Comparison of ENCODE assay signal across 23 cellular contexts in the genomic region with DNA sequence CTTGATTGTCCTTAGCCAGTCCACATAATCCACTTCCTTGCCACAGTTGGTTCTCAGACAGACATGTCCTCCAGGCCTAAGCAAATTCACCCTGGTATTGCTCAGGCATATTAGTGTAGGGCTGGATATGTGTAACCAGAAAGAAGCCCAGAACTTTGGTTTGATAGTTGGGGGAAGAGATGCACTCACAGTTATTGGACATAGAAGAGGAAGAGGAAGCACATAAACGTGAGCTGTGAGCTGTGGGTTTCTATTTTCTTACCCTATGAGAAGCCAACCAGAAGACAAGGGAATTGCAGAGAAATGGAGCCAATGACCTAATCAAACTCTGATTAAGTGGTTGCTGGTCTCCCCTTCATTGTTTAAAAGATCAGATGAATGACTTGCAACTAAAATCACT. TPM values are rescaled to one million over a fixed set of nuclear protein-coding genes. Genes with fewer than 3 reads are reported as not detected.
DNase-seq lines count a peak whose midpoint lies in the region; ATAC-seq and TF ChIP-seq lines count a peak whose summit lies in the region.
"Had no signal": no experiment of that assay in that cellular context is flagged by ENCODE, and none has a peak within 500 bp of the region (broad histone marks: within the 10 kb centered on the region; RNA-seq: fewer than 3 reads in every experiment).

No MANE protein-coding gene starts in this region.

- H3K4me3 ChIP-seq in BLaER1 treated with 17β-estradiol and CSF1 and Interleukin-3, amounts not matched to agents 10 nM and 100 nM, result no peak overlapping the region
- no peak overlapping the region for H3K4me3 ChIP-seq in mesendoderm (ENCODE audit: low read length)
- H3K4me3 ChIP-seq in lower leg skin (ENCODE audit: low read depth, poor library complexity, severe bottlenecking), result no peak overlapping the region
- H3K4me3 ChIP-seq: body of pancreas, GM23338, hepatocyte, Peyer's patch, suprapubic skin had no signal

- DNase-seq in NOMO-1 (lab: John Stamatoyannopoulos, UW; ENCODE audit: unreplicated experiment in 2 of 2), result peak; percentile 76 to 93
- DNase-seq in activated naive CD8-positive, alpha-beta T cell treated with anti-CD3 and anti-CD28 coated beads, Interleukin-2, amount 50 U/mL, for 24 hours, result no peak
- DNase-seq in mesendoderm, result no peak
- DNase-seq in hypothalamus (lab: John Stamatoyannopoulos, UW), result no peak
- DNase-seq in lower leg skin (ENCODE audit: low spot score in 2 of 2), result no peak
- DNase-seq: activated CD4-positive, alpha-beta T cell treated with anti-CD3 and anti-CD28 coated beads, Interleukin-2, amount 50 U/mL, for 4 hours; activated naive CD4-positive, alpha-beta T cell treated with anti-CD3 and anti-CD28 coated beads, Interleukin-2, amount 50 U/mL, for 16 hours; activated T-cell treated with anti-CD3 and anti-CD28 coated beads, Interleukin-2, amount 50 U/mL, for 48 hours; body of pancreas; Calu3; cortex of kidney; NCI-H1105; NCI-H2107; NCI-H524 treated with DMSO at 0.1 percent for 48 hours; Peyer's patch; SK-N-SH; stimulated activated CD4-positive, alpha-beta T cell treated with anti-CD3 and anti-CD28 coated beads, Interleukin-4, amount 100 ng/mL, for 4 hours had no signal

- H3K9ac ChIP-seq in BLaER1 treated with 17β-estradiol and CSF1 and Interleukin-3, amounts not matched to agents 10 nM and 100 nM, result no peak overlapping the region
- H3K9ac ChIP-seq in mesendoderm (ENCODE audit: low read length), result no peak overlapping the region
- H3K9ac ChIP-seq: SK-N-SH had no signal

- no CpG with 5 or more reads among the region's 1 CpG for WGBS in mesendoderm (ENCODE audit: extremely low coverage, insufficient coverage, low lambda C conversion rate)
- WGBS in lower leg skin, 2 donors, result 55 to 71% methylated on average over 1 of the region's 1 CpG

- H2BK5ac ChIP-seq in mesendoderm (ENCODE audit: low read length), result no peak overlapping the region

- H2AK5ac ChIP-seq in mesendoderm (ENCODE audit: low read length), result no peak overlapping the region

- no peak overlapping the region for H4K5ac ChIP-seq in mesendoderm (ENCODE audit: low read length)

- TF ChIP-seq POLR2A in lower leg skin (IDR thresholded peaks at IDR 0.05), result no peak

- no peak overlapping the region for H2BK120ac ChIP-seq in mesendoderm (ENCODE audit: low read depth, low read length)

- no peak overlapping the region for H2BK15ac ChIP-seq in mesendoderm (replicated peaks; ENCODE audit: low read depth)

- peaks cover 37% of the 10 kb centered on the region for H3K4me1 Mint-ChIP-seq in activated naive CD8-positive, alpha-beta T cell treated with anti-CD3 and anti-CD28 coated beads, Interleukin-2, amount 50 U/mL, for 24 hours

- TF ChIP-seq CTCF in lower leg skin (IDR thresholded peaks at IDR 0.05), result no peak

- H3K4ac ChIP-seq in mesendoderm (ENCODE audit: low read depth, low read length), result no peak overlapping the region

- H3K79me2 ChIP-seq in mesendoderm (ENCODE audit: control insufficient read depth, insufficient read depth, low read length), result no peaks in the 10 kb centered on the region
- H3K79me2 ChIP-seq: hepatocyte had no signal

- peak overlapping the region; percentile 2 to 84 (median 48); a peak in 18 of 22 replicates for H3K4me2 ChIP-seq in BLaER1 treated with 17β-estradiol and CSF1 and Interleukin-3, amounts not matched to agents 10 nM and 100 nM
- no peak overlapping the region for H3K4me2 ChIP-seq in mesendoderm (ENCODE audit: low read length)
- H3K4me2 ChIP-seq: GM23338, hepatocyte, SK-N-SH had no signal

- H3K79me1 ChIP-seq in mesendoderm (ENCODE audit: low read length), result no peaks in the 10 kb centered on the region

- H3K4me3 Mint-ChIP-seq in activated naive CD8-positive, alpha-beta T cell treated with anti-CD3 and anti-CD28 coated beads, Interleukin-2, amount 50 U/mL, for 24 hours, result no peak overlapping the region
- H3K4me3 Mint-ChIP-seq: GM23338 had no signal

- H3K18ac ChIP-seq in mesendoderm (ENCODE audit: low read length), result no peak overlapping the region

- peak overlapping the region; percentile 25 for H3K27ac Mint-ChIP-seq in activated naive CD8-positive, alpha-beta T cell treated with anti-CD3 and anti-CD28 coated beads, Interleukin-2, amount 50 U/mL, for 24 hours
- H3K27ac Mint-ChIP-seq: GM23338 had no signal

- peaks cover 0 to 5% (median 0%) of the 10 kb centered on the region in 11 experiments; a peak in 5 of 22 replicates for H3K9me3 ChIP-seq in BLaER1 treated with 17β-estradiol and CSF1 and Interleukin-3, amounts not matched to agents 10 nM and 100 nM (replicated peaks in 1 of 11)
- H3K9me3 ChIP-seq: body of pancreas, Peyer's patch, SK-N-SH, suprapubic skin had no signal

- no peaks in the 10 kb centered on the region for H4K20me1 ChIP-seq in BLaER1 treated with 17β-estradiol and CSF1 and Interleukin-3, amounts not matched to agents 10 nM and 100 nM

- no peak overlapping the region for H3K56ac ChIP-seq in mesendoderm (ENCODE audit: low read length)

- no peaks in the 10 kb centered on the region for H3K36me3 ChIP-seq in BLaER1 treated with 17β-estradiol and CSF1 and Interleukin-3, amounts not matched to agents 10 nM and 100 nM
- H3K36me3 ChIP-seq in mesendoderm (ENCODE audit: control insufficient read depth, insufficient read depth, low read length), result no peaks in the 10 kb centered on the region
- H3K36me3 ChIP-seq: Peyer's patch, suprapubic skin had no signal

- H3K23ac ChIP-seq in mesendoderm (ENCODE audit: low read length), result no peak overlapping the region

- H4K8ac ChIP-seq in mesendoderm (ENCODE audit: low read depth, low read length), result no peak overlapping the region

- H3K4me1 ChIP-seq in BLaER1 treated with 17β-estradiol and CSF1 and Interleukin-3, amounts not matched to agents 10 nM and 100 nM, result peaks cover 21 to 38% (median 28%) of the 10 kb centered on the region in 10 experiments
- no peaks in the 10 kb centered on the region for H3K4me1 ChIP-seq in mesendoderm (ENCODE audit: control insufficient read depth, low read depth, low read length)
- H3K4me1 ChIP-seq: body of pancreas, Peyer's patch had no signal

- ATAC-seq in GM21529 (IDR thresholded peaks at IDR 0.05; ENCODE audit: unreplicated experiment) (peak; percentile 27), GM21737 (IDR thresholded peaks at IDR 0.05; ENCODE audit: unreplicated experiment) (no peak)
- ATAC-seq in activated naive CD8-positive, alpha-beta T cell treated with anti-CD3 and anti-CD28 coated beads, Interleukin-2, amount 50 U/mL, for 24 hours, result no peak
- ATAC-seq: body of pancreas, GM23338 had no signal

- H3K27me3 Mint-ChIP-seq in activated naive CD8-positive, alpha-beta T cell treated with anti-CD3 and anti-CD28 coated beads, Interleukin-2, amount 50 U/mL, for 24 hours, result no peaks in the 10 kb centered on the region

- peak overlapping the region in 3 of 11 experiments; percentile 33 to 44 (median 34); a peak in 3 of 22 replicates for H3K27ac ChIP-seq in BLaER1 treated with 17β-estradiol and CSF1 and Interleukin-3, amounts not matched to agents 10 nM and 100 nM
- no peak overlapping the region for H3K27ac ChIP-seq in mesendoderm (ENCODE audit: low read depth, low read length)
- H3K27ac ChIP-seq: body of pancreas, hepatocyte, Peyer's patch, suprapubic skin had no signal

- no peaks in the 10 kb centered on the region for H3K9me3 Mint-ChIP-seq in activated naive CD8-positive, alpha-beta T cell treated with anti-CD3 and anti-CD28 coated beads, Interleukin-2, amount 50 U/mL, for 24 hours
- H3K9me3 Mint-ChIP-seq: GM23338 had no signal

- intact Hi-C loops in lower leg skin (cut with DNase I; ENCODE audit: low total_unique reads), result no loop called here

- H3K27me3 ChIP-seq in BLaER1 treated with 17β-estradiol and CSF1 and Interleukin-3, amounts not matched to agents 10 nM and 100 nM, result no peaks in the 10 kb centered on the region
- H3K27me3 ChIP-seq in mesendoderm (ENCODE audit: insufficient read depth, low read length, poor library complexity), result no peaks in the 10 kb centered on the region
- H3K27me3 ChIP-seq: body of pancreas, hepatocyte, Peyer's patch, suprapubic skin had no signal

- no peaks in the 10 kb centered on the region for H3K36me3 Mint-ChIP-seq in activated naive CD8-positive, alpha-beta T cell treated with anti-CD3 and anti-CD28 coated beads, Interleukin-2, amount 50 U/mL, for 24 hours (ENCODE audit: low read depth)

RNA-seq across cellular contexts. Expression of a gene that starts 24.3 kb away (rescaled TPM):
- 5.7 TPM for polyA plus RNA-seq in mesendoderm (2013, experiment 1 of 2)
- 6.1 TPM for polyA plus RNA-seq in mesendoderm (2013, experiment 2 of 2)
- total RNA-seq in lower leg skin, result 10 to 100 TPM; 20.1 to 40.3 (median 22.4) TPM

Comparison
In these comparisons a context has a peak if more than half of its experiments do, and no peak if none do; other contexts are left out.
1. DNase-seq: peak in NOMO-1 (2 of 2); none in activated naive CD8-positive, alpha-beta T cell treated with anti-CD3 and anti-CD28 coated beads, Interleukin-2, amount 50 U/mL, for 24 hours (single experiment), mesendoderm (single experiment), hypothalamus (0 of 51) and lower leg skin (0 of 2).